Comparison of ENCODE assay signal across 23 cellular contexts in the genomic region with DNA sequence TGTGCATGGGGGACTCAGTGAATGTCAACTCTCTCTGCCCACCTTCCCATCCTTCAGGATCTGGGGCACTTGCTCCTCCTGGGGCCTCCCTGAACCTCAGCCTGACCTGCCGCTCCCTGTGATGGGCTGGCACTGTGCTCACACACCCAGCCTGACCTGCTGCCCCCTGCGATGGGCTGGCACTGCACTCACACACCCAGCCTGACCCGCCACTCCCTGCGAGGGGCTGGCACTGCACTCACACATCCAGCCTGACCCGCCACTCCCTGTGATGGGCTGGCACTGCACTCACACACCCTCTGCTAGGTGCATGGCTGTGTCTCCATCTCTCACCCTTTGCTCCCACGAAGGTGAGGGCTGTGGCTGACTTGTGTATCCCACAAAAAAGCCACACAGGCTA.
"Had no signal": no experiment of that assay in that cellular context is flagged by ENCODE, and none has a peak within 500 bp of the region (broad histone marks: within the 10 kb centered on the region; RNA-seq: fewer than 3 reads in every experiment).

No MANE protein-coding gene starts in this region.

- H3K27ac Mint-ChIP-seq: effector memory CD8-positive, alpha-beta T cell; nephron; neural progenitor cell; stimulated activated effector memory CD8-positive, alpha-beta T cell treated with anti-CD3 and anti-CD28 coated beads, Interleukin-12 subunit alpha, Interleukin-12 subunit beta, amount 100 ng/mL, for 72 hours had no signal

- DNase-seq: cerebellar nuclear complex; cortex of kidney; effector memory CD8-positive, alpha-beta T cell; erythroblast; head of caudate nucleus; left ventricle myocardium superior; lower lobe of right lung; naive B cell; nucleus accumbens; ovary; stimulated activated CD4-positive, alpha-beta T cell treated with anti-CD3 and anti-CD28 coated beads, Interleukin-2, amount 100 ng/mL, for 24 hours; stimulated activated CD4-positive, alpha-beta T cell treated with anti-CD3 and anti-CD28 coated beads, Interleukin-4, amount 100 ng/mL, for 24 hours; stimulated activated naive CD4-positive, alpha-beta T cell treated with Interleukin-2 at 50 U/mL for 16 hours; stomach; thyroid gland; trophoblast cell had no signal

- H3K36me3 Mint-ChIP-seq: neural progenitor cell had no signal

- H3K9me3 ChIP-seq: lower lobe of right lung, ovary, thyroid gland had no signal

- H2AFZ ChIP-seq: neural progenitor cell had no signal

- H3K9me3 Mint-ChIP-seq: effector memory CD8-positive, alpha-beta T cell; nephron; stimulated activated effector memory CD8-positive, alpha-beta T cell treated with anti-CD3 and anti-CD28 coated beads, Interleukin-12 subunit alpha, Interleukin-12 subunit beta, amount 100 ng/mL, for 72 hours had no signal

- H3K27ac ChIP-seq: lower lobe of right lung, neural progenitor cell, ovary, stomach, thyroid gland had no signal

- FAIRE-seq: endometrium, frontal cortex, keratinocyte had no signal

- ATAC-seq: effector memory CD8-positive, alpha-beta T cell; left ventricle myocardium superior; lower lobe of right lung; sciatic nerve; stimulated activated effector memory CD8-positive, alpha-beta T cell treated with anti-CD3 and anti-CD28 coated beads, Interleukin-12 subunit alpha, Interleukin-12 subunit beta, amount 100 ng/mL, for 72 hours had no signal

- H3K4me3 Mint-ChIP-seq: effector memory CD8-positive, alpha-beta T cell; naive B cell; nephron; neural progenitor cell; stimulated activated effector memory CD8-positive, alpha-beta T cell treated with anti-CD3 and anti-CD28 coated beads, Interleukin-12 subunit alpha, Interleukin-12 subunit beta, amount 100 ng/mL, for 72 hours had no signal

- H3K4me3 ChIP-seq: lower lobe of right lung, neural progenitor cell, ovary, stomach, thyroid gland had no signal

- H3K9ac ChIP-seq: neural progenitor cell had no signal

- H3K36me3 ChIP-seq: lower lobe of right lung, neural progenitor cell, ovary, thyroid gland had no signal

- H3K4me2 ChIP-seq: neural progenitor cell had no signal

- H3K4me1 Mint-ChIP-seq: stimulated activated effector memory CD8-positive, alpha-beta T cell treated with anti-CD3 and anti-CD28 coated beads, Interleukin-12 subunit alpha, Interleukin-12 subunit beta, amount 100 ng/mL, for 72 hours had no signal

- H3K27me3 ChIP-seq: neural progenitor cell, ovary, stomach, thyroid gland had no signal
